In the genomic region with DNA sequence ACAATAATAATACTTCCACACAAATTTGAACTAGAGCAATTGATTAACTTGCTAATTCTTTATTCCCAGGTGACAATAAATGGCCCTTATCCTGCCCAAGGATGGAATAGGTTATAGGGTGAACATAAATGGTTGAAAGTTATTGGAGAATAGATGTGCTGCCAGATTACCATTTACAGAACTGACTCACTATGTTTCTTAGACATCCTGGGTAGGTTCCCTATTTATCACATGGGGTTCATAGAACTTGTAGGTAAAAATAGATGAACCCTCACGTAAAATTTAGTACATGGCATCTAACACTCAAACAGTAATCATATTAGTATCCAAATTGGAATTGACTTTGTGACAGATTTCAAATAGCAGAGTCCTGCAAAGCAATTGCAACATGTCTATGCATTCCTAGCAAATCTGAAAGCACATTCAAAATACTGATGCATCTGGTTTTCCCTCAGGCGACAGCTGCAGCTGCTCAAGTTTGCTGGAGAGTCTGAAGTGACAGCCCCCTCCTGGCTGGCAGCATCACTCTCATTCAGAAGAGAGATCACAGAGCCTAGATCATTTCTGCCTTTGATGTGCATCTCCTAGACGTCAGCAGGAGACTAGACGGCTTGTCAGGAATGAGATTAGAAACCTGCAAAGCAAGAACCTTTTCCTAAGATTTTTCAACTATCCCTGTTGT, we compare ENCODE assay signal across 10 cellular contexts.
DNase-seq lines count a peak whose midpoint lies in the region; ATAC-seq and TF ChIP-seq lines count a peak whose summit lies in the region.
"Had no signal": no experiment of that assay in that cellular context is flagged by ENCODE, and none has a peak within 500 bp of the region (broad histone marks: within the 10 kb centered on the region; RNA-seq: fewer than 3 reads in every experiment).

No MANE protein-coding gene starts in this region.

- H3K9me3 ChIP-seq in left ventricle myocardium inferior (replicated peaks) (no peaks in the 10 kb centered on the region), heart left ventricle (no peaks in the 10 kb centered on the region), upper lobe of right lung (no peaks in the 10 kb centered on the region)
- H3K9me3 ChIP-seq: Caco-2 had no signal

- no peak for TF ChIP-seq POLR2A in heart left ventricle (IDR thresholded peaks at IDR 0.05)

- TF ChIP-seq CTCF in left ventricle myocardium inferior (IDR thresholded peaks at IDR 0.05; ENCODE audit: borderline replicate concordance) (no peak), heart left ventricle (IDR thresholded peaks at IDR 0.05) (no peak), epithelial cell of esophagus (IDR thresholded peaks at IDR 0.05; ENCODE audit: insufficient read depth, low read depth, low read length, missing control alignments) (no peak), upper lobe of right lung (IDR thresholded peaks at IDR 0.05) (no peak)

- 17 to 34% (median 33%) methylated on average over 4 of the region's 4 CpGs for WGBS in heart left ventricle, 4 donors

- ATAC-seq in heart left ventricle = no peak
- no peak for ATAC-seq in upper lobe of right lung
- ATAC-seq in SK-N-SH treated with all-trans-retinoic acid at 6 μM for 48 hours = no peak
- no peak for ATAC-seq in GM18520 (IDR thresholded peaks at IDR 0.05; ENCODE audit: unreplicated experiment)

- H3K27ac ChIP-seq in left ventricle myocardium inferior (replicated peaks) = no peak overlapping the region
- H3K27ac ChIP-seq in heart left ventricle = no peak overlapping the region
- H3K27ac ChIP-seq in upper lobe of right lung = peak overlapping the region; percentile 13

- DNase-seq in left ventricle myocardium inferior (peak; percentile 17), heart left ventricle (no peak), LHCN-M2 (ENCODE audit: low read depth) (peak; percentile 91), epithelial cell of esophagus (ENCODE audit: low read depth) (peak; percentile 67), upper lobe of right lung (no peak)
- no peak for DNase-seq in activated naive CD4-positive, alpha-beta T cell treated with Interleukin-2 at 50 U/mL for 16 hours
- DNase-seq: NCI-H1436 treated with DMSO at 0.1 percent for 48 hours had no signal

- peaks cover 14% of the 10 kb centered on the region for H3K4me1 ChIP-seq in left ventricle myocardium inferior
- peaks cover 0 to 14% (median 10%) of the 10 kb centered on the region in 12 donors for H3K4me1 ChIP-seq in heart left ventricle
- peaks cover 17% of the 10 kb centered on the region for H3K4me1 ChIP-seq in upper lobe of right lung
- H3K4me1 ChIP-seq: Caco-2 had no signal

- intact Hi-C loops in left ventricle myocardium inferior (cut with micrococcal nuclease) = no loop called here
- intact Hi-C loops in heart left ventricle (cut with DNase I) = loop anchor here in 1 of 10 donors (10.0 kb wide), 1 partner anchor 413 kb away; no protein-coding TSS in a partner anchor
- intact Hi-C loops in upper lobe of right lung (cut with DNase I) = no loop called here

- H3K27me3 ChIP-seq in left ventricle myocardium inferior (ENCODE audit: low read depth) = no peaks in the 10 kb centered on the region
- no peaks in the 10 kb centered on the region for H3K27me3 ChIP-seq in heart left ventricle
- H3K27me3 ChIP-seq in upper lobe of right lung = no peaks in the 10 kb centered on the region

- H3K4me3 ChIP-seq in left ventricle myocardium inferior (no peak overlapping the region), heart left ventricle (no peak overlapping the region), epithelial cell of esophagus (ENCODE audit: low read length) (no peak overlapping the region), upper lobe of right lung (no peak overlapping the region)

- no peaks in the 10 kb centered on the region for H3K36me3 ChIP-seq in left ventricle myocardium inferior
- no peaks in the 10 kb centered on the region for H3K36me3 ChIP-seq in heart left ventricle
- no peaks in the 10 kb centered on the region for H3K36me3 ChIP-seq in upper lobe of right lung

TF ChIP-seq in SK-N-SH treated with all-trans-retinoic acid at 6 μM for 48 hours, 23 proteins besides CTCF, POLR2A, EP300 and RAD21:
- TF ChIP-seq RARB (CRISPR knock-in tag; IDR thresholded peaks at IDR 0.05) = no peak
- no peak for TF ChIP-seq GLIS3 (CRISPR knock-in tag; IDR thresholded peaks at IDR 0.05)
- TF ChIP-seq ZNF565 (CRISPR knock-in tag; conservative IDR thresholded peaks at IDR 0.05; ENCODE audit: low read depth) = no peak
- TF ChIP-seq ZNF8 (CRISPR knock-in tag; IDR thresholded peaks at IDR 0.05) = no peak
- TF ChIP-seq, protein P1, sequence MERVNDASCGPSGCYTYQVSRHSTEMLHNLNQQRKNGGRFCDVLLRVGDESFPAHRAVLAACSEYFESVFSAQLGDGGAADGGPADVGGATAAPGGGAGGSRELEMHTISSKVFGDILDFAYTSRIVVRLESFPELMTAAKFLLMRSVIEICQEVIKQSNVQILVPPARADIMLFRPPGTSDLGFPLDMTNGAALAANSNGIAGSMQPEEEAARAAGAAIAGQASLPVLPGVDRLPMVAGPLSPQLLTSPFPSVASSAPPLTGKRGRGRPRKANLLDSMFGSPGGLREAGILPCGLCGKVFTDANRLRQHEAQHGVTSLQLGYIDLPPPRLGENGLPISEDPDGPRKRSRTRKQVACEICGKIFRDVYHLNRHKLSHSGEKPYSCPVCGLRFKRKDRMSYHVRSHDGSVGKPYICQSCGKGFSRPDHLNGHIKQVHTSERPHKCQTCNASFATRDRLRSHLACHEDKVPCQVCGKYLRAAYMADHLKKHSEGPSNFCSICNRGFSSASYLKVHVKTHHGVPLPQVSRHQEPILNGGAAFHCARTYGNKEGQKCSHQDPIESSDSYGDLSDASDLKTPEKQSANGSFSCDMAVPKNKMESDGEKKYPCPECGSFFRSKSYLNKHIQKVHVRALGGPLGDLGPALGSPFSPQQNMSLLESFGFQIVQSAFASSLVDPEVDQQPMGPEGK (CRISPR knock-in tag; IDR thresholded peaks at IDR 0.05; ENCODE audit: borderline replicate concordance) = no peak
- TF ChIP-seq CSDC2 (CRISPR knock-in tag; IDR thresholded peaks at IDR 0.05) = no peak
- no peak for TF ChIP-seq ZFP30 (CRISPR knock-in tag; IDR thresholded peaks at IDR 0.05)
- no peak for TF ChIP-seq OSR1 (CRISPR knock-in tag; IDR thresholded peaks at IDR 0.05)
- TF ChIP-seq, protein P2, sequence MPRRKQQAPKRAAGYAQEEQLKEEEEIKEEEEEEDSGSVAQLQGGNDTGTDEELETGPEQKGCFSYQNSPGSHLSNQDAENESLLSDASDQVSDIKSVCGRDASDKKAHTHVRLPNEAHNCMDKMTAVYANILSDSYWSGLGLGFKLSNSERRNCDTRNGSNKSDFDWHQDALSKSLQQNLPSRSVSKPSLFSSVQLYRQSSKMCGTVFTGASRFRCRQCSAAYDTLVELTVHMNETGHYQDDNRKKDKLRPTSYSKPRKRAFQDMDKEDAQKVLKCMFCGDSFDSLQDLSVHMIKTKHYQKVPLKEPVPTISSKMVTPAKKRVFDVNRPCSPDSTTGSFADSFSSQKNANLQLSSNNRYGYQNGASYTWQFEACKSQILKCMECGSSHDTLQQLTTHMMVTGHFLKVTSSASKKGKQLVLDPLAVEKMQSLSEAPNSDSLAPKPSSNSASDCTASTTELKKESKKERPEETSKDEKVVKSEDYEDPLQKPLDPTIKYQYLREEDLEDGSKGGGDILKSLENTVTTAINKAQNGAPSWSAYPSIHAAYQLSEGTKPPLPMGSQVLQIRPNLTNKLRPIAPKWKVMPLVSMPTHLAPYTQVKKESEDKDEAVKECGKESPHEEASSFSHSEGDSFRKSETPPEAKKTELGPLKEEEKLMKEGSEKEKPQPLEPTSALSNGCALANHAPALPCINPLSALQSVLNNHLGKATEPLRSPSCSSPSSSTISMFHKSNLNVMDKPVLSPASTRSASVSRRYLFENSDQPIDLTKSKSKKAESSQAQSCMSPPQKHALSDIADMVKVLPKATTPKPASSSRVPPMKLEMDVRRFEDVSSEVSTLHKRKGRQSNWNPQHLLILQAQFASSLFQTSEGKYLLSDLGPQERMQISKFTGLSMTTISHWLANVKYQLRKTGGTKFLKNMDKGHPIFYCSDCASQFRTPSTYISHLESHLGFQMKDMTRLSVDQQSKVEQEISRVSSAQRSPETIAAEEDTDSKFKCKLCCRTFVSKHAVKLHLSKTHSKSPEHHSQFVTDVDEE (CRISPR knock-in tag; IDR thresholded peaks at IDR 0.05) = no peak
- no peak for TF ChIP-seq ZFP3 (CRISPR knock-in tag; IDR thresholded peaks at IDR 0.05)
- TF ChIP-seq ARNTL (CRISPR knock-in tag; IDR thresholded peaks at IDR 0.05; ENCODE audit: borderline replicate concordance, low read depth) = no peak
- TF ChIP-seq TOX (CRISPR knock-in tag; IDR thresholded peaks at IDR 0.05; ENCODE audit: borderline replicate concordance) = no peak
- TF ChIP-seq ESRRG (CRISPR knock-in tag; IDR thresholded peaks at IDR 0.05) = no peak
- TF ChIP-seq SNAI2 (CRISPR knock-in tag; IDR thresholded peaks at IDR 0.05) = no peak
- TF ChIP-seq POU6F1 (CRISPR knock-in tag; IDR thresholded peaks at IDR 0.05; ENCODE audit: borderline replicate concordance, low read depth) = no peak
- TF ChIP-seq TCF4 (CRISPR knock-in tag; IDR thresholded peaks at IDR 0.05; ENCODE audit: borderline replicate concordance) = no peak
- TF ChIP-seq BACH2 (CRISPR knock-in tag; IDR thresholded peaks at IDR 0.05; ENCODE audit: borderline replicate concordance) = no peak
- TF ChIP-seq ISL1 (CRISPR knock-in tag; IDR thresholded peaks at IDR 0.05) = no peak

Comparison
In these comparisons a context has a peak if more than half of its experiments do, and no peak if none do; other contexts are left out.
1. DNase-seq: peak in left ventricle myocardium inferior (single experiment), LHCN-M2 (single experiment) and epithelial cell of esophagus (single experiment); none in heart left ventricle (0 of 5), upper lobe of right lung (single experiment) and activated naive CD4-positive, alpha-beta T cell treated with Interleukin-2 at 50 U/mL for 16 hours (single experiment).